20 cellular contexts compared by ENCODE assay signal in genomic region chr16:79188115-79188779, GRCh38.
DNase-seq lines count a peak whose midpoint lies in the region; ATAC-seq, FAIRE-seq and TF ChIP-seq lines count a peak whose summit lies in the region.
"Had no signal": no experiment of that assay in that cellular context is flagged by ENCODE, and none has a peak within 500 bp of the region (broad histone marks: within the 10 kb centered on the region; RNA-seq: fewer than 3 reads in every experiment).

No MANE protein-coding gene starts in this region.

- H2AFZ ChIP-seq in astrocyte (ENCODE audit: low read depth, low read length) = no peak overlapping the region

- H3K4me3 Mint-ChIP-seq in astrocyte (ENCODE audit: unreplicated experiment) = no peak overlapping the region
- peak overlapping the region; percentile 57 for H3K4me3 Mint-ChIP-seq in natural killer cell
- H3K4me3 Mint-ChIP-seq in CD8-positive, alpha-beta T cell = no peak overlapping the region
- no peak overlapping the region for H3K4me3 Mint-ChIP-seq in stimulated activated memory B cell treated with anti-CD40 and anti-IgM and Interleukin-4, amounts not matched to agents 10 μg/mL and 1 μg/mL and 100 μg/mL, for 72 hours
- H3K4me3 Mint-ChIP-seq: CD4-positive, alpha-beta T cell had no signal

- no peaks in the 10 kb centered on the region for H4K20me1 ChIP-seq in BLaER1 treated with 17β-estradiol and CSF1 and Interleukin-3, amounts not matched to agents 10 nM and 100 nM
- H4K20me1 ChIP-seq in astrocyte (ENCODE audit: insufficient read depth, low read length) = no peaks in the 10 kb centered on the region

- peaks cover 8 to 19% (median 14%) of the 10 kb centered on the region in 10 experiments; a peak in 19 of 20 replicates for H3K4me1 ChIP-seq in BLaER1 treated with 17β-estradiol and CSF1 and Interleukin-3, amounts not matched to agents 10 nM and 100 nM
- H3K4me1 ChIP-seq in astrocyte (ENCODE audit: insufficient read depth, low read length) = no peaks in the 10 kb centered on the region
- no peaks in the 10 kb centered on the region for H3K4me1 ChIP-seq in CD8-positive, alpha-beta T cell (ENCODE audit: insufficient read depth, low read length)
- H3K4me1 ChIP-seq: HAP-1 had no signal

- H3K27ac Mint-ChIP-seq in astrocyte (ENCODE audit: unreplicated experiment) (no peak overlapping the region), natural killer cell (peak overlapping the region in 1 of 2 donors; percentile 63)
- no peak overlapping the region for H3K27ac Mint-ChIP-seq in CD8-positive, alpha-beta T cell
- H3K27ac Mint-ChIP-seq in stimulated activated memory B cell treated with anti-CD40 and anti-IgM and Interleukin-4, amounts not matched to agents 10 μg/mL and 1 μg/mL and 100 μg/mL, for 72 hours = no peak overlapping the region
- H3K27ac Mint-ChIP-seq: CD4-positive, alpha-beta T cell had no signal

- no peak overlapping the region for H3K27ac ChIP-seq in BLaER1 treated with 17β-estradiol and CSF1 and Interleukin-3, amounts not matched to agents 10 nM and 100 nM
- no peak overlapping the region for H3K27ac ChIP-seq in astrocyte (ENCODE audit: low read depth, low read length)
- no peak overlapping the region for H3K27ac ChIP-seq in CD8-positive, alpha-beta T cell (ENCODE audit: low read depth, low read length)

- peaks cover 16% of the 10 kb centered on the region for H3K4me1 Mint-ChIP-seq in astrocyte (ENCODE audit: low read depth, unreplicated experiment)
- H3K4me1 Mint-ChIP-seq in natural killer cell = peaks cover 36 to 46% of the 10 kb centered on the region in 2 donors
- peaks cover 4% of the 10 kb centered on the region for H3K4me1 Mint-ChIP-seq in CD8-positive, alpha-beta T cell (ENCODE audit: low read depth)
- H3K4me1 Mint-ChIP-seq in stimulated activated memory B cell treated with anti-CD40 and anti-IgM and Interleukin-4, amounts not matched to agents 10 μg/mL and 1 μg/mL and 100 μg/mL, for 72 hours = no peaks in the 10 kb centered on the region

- H3K4me2 ChIP-seq in BLaER1 treated with 17β-estradiol and CSF1 and Interleukin-3, amounts not matched to agents 10 nM and 100 nM = peak overlapping the region; percentile 5 to 55 (median 45); a peak in 20 of 22 replicates
- H3K4me2 ChIP-seq in astrocyte (ENCODE audit: low read length) = peak overlapping the region; percentile 22

- CTCF ChIA-PET in CD8-positive, alpha-beta T cell (lab: Charles Lee) = no interaction called here

- POLR2A ChIA-PET in CD8-positive, alpha-beta T cell (lab: Charles Lee) = no interaction called here

- no peak for FAIRE-seq in astrocyte (lab: Jason Lieb, UNC)
- FAIRE-seq: HTR-8/SVneo, K562 had no signal

- no peaks in the 10 kb centered on the region for H3K27me3 ChIP-seq in BLaER1 treated with 17β-estradiol and CSF1 and Interleukin-3, amounts not matched to agents 10 nM and 100 nM
- no peaks in the 10 kb centered on the region for H3K27me3 ChIP-seq in astrocyte (ENCODE audit: insufficient read depth, low read length)
- H3K27me3 ChIP-seq in CD8-positive, alpha-beta T cell (ENCODE audit: insufficient read depth, low read length) = no peaks in the 10 kb centered on the region

- TF ChIP-seq CTCF in astrocyte (IDR thresholded peaks at IDR 0.05; ENCODE audit: insufficient read depth, low read depth, low read length) (no peak), natural killer cell (IDR thresholded peaks at IDR 0.05) (no peak)
- TF ChIP-seq CTCF in CD8-positive, alpha-beta T cell (IDR thresholded peaks at IDR 0.05) = no peak

- peak in 1 of 3 donors; percentile 48 for ATAC-seq in natural killer cell
- ATAC-seq in CD8-positive, alpha-beta T cell = no peak
- no peak for ATAC-seq in stimulated activated memory B cell treated with anti-CD40 and anti-IgM and Interleukin-4, amounts not matched to agents 10 μg/mL and 1 μg/mL and 100 μg/mL, for 72 hours
- ATAC-seq in HG03196 (IDR thresholded peaks at IDR 0.05; ENCODE audit: unreplicated experiment) = no peak
- ATAC-seq in HG02870 (IDR thresholded peaks at IDR 0.05; ENCODE audit: unreplicated experiment) = no peak
- ATAC-seq: K562, PC-3 had no signal

- no peaks in the 10 kb centered on the region for H3K36me3 ChIP-seq in BLaER1 treated with 17β-estradiol and CSF1 and Interleukin-3, amounts not matched to agents 10 nM and 100 nM
- no peaks in the 10 kb centered on the region for H3K36me3 ChIP-seq in astrocyte (ENCODE audit: insufficient read depth, low read length)
- H3K36me3 ChIP-seq in CD8-positive, alpha-beta T cell (ENCODE audit: insufficient read depth, low read length) = no peaks in the 10 kb centered on the region
- H3K36me3 ChIP-seq: HAP-1 had no signal

- H3K9ac ChIP-seq in BLaER1 treated with 17β-estradiol and CSF1 and Interleukin-3, amounts not matched to agents 10 nM and 100 nM = no peak overlapping the region
- H3K9ac ChIP-seq in astrocyte (ENCODE audit: low read length) = no peak overlapping the region

- intact Hi-C loops in natural killer cell (cut with micrococcal nuclease) = no loop called here
- intact Hi-C loops in CD8-positive, alpha-beta T cell (cut with DNase I, micrococcal nuclease) = no loop called here

- peaks cover 3% of the 10 kb centered on the region for H3K9me3 Mint-ChIP-seq in astrocyte (ENCODE audit: unreplicated experiment)
- H3K9me3 Mint-ChIP-seq in natural killer cell = peaks cover 0 to 2% of the 10 kb centered on the region in 2 donors
- H3K9me3 Mint-ChIP-seq in CD8-positive, alpha-beta T cell = peaks cover 3% of the 10 kb centered on the region
- H3K9me3 Mint-ChIP-seq in stimulated activated memory B cell treated with anti-CD40 and anti-IgM and Interleukin-4, amounts not matched to agents 10 μg/mL and 1 μg/mL and 100 μg/mL, for 72 hours = peaks cover 6% of the 10 kb centered on the region
- H3K9me3 Mint-ChIP-seq: CD4-positive, alpha-beta T cell had no signal

- H3K27me3 Mint-ChIP-seq in astrocyte (ENCODE audit: low read depth, unreplicated experiment) (peaks cover 5% of the 10 kb centered on the region), natural killer cell (ENCODE audit: low read depth in 2 of 2) (no peaks in the 10 kb centered on the region)
- H3K27me3 Mint-ChIP-seq in CD8-positive, alpha-beta T cell (ENCODE audit: low read depth) = no peaks in the 10 kb centered on the region
- H3K27me3 Mint-ChIP-seq in stimulated activated memory B cell treated with anti-CD40 and anti-IgM and Interleukin-4, amounts not matched to agents 10 μg/mL and 1 μg/mL and 100 μg/mL, for 72 hours = peaks cover 5% of the 10 kb centered on the region
- H3K27me3 Mint-ChIP-seq: CD4-positive, alpha-beta T cell had no signal

- DNase-seq in Kasumi-1 (lab: John Stamatoyannopoulos, UW) (peak; percentile 1 to 4), astrocyte (ENCODE audit: low read depth) (no peak), natural killer cell (no peak)
- no peak for DNase-seq in CD8-positive, alpha-beta T cell
- DNase-seq: AML-193; CD4-positive, alpha-beta T cell; DMS79 treated with DMSO at 0.1 percent for 48 hours; GF-D8; NCI-H1105; NCI-H1694 treated with DMSO at 0.1 percent for 48 hours; NCI-H510A; PC-3; T-helper 1 cell had no signal

- no peaks in the 10 kb centered on the region for H3K79me2 ChIP-seq in astrocyte (ENCODE audit: insufficient read depth, low read length)

- no peak overlapping the region for H3K4me3 ChIP-seq in BLaER1 treated with 17β-estradiol and CSF1 and Interleukin-3, amounts not matched to agents 10 nM and 100 nM
- no peak overlapping the region for H3K4me3 ChIP-seq in astrocyte (ENCODE audit: insufficient read depth, low read depth, low read length)
- no peak overlapping the region for H3K4me3 ChIP-seq in CD8-positive, alpha-beta T cell (ENCODE audit: low read depth, low read length)
- H3K4me3 ChIP-seq: HAP-1, K562 had no signal

- H3K36me3 Mint-ChIP-seq in astrocyte (ENCODE audit: low read depth, unreplicated experiment) (no peaks in the 10 kb centered on the region), natural killer cell (peaks cover 13% of the 10 kb centered on the region)
- no peaks in the 10 kb centered on the region for H3K36me3 Mint-ChIP-seq in CD8-positive, alpha-beta T cell
- no peaks in the 10 kb centered on the region for H3K36me3 Mint-ChIP-seq in stimulated activated memory B cell treated with anti-CD40 and anti-IgM and Interleukin-4, amounts not matched to agents 10 μg/mL and 1 μg/mL and 100 μg/mL, for 72 hours

- H3K9me3 ChIP-seq in BLaER1 treated with 17β-estradiol and CSF1 and Interleukin-3, amounts not matched to agents 10 nM and 100 nM (replicated peaks in 1 of 11) = peaks cover 9 to 21% (median 13%) of the 10 kb centered on the region in 11 experiments; a peak in 13 of 22 replicates
- H3K9me3 ChIP-seq in astrocyte (ENCODE audit: insufficient read depth, low read depth, low read length) = no peaks in the 10 kb centered on the region
- no peaks in the 10 kb centered on the region for H3K9me3 ChIP-seq in CD8-positive, alpha-beta T cell (ENCODE audit: low read length)
- H3K9me3 ChIP-seq: HAP-1 had no signal

Comparison
In these comparisons a context has a peak if more than half of its experiments do, and no peak if none do; other contexts are left out.
1. DNase-seq: peak in Kasumi-1 (2 of 2); none in astrocyte (single experiment), natural killer cell (single experiment) and CD8-positive, alpha-beta T cell (0 of 7).